ENCODE assay signal across 20 cellular contexts in genomic region chr15:90039996-90040395, GRCh38. TPM values are rescaled to one million over a fixed set of nuclear protein-coding genes. Genes with fewer than 3 reads are reported as not detected.
DNase-seq lines count a peak whose midpoint lies in the region; ATAC-seq and TF ChIP-seq lines count a peak whose summit lies in the region.
"Had no signal": no experiment of that assay in that cellular context is flagged by ENCODE, and none has a peak within 500 bp of the region (broad histone marks: within the 10 kb centered on the region; RNA-seq: fewer than 3 reads in every experiment).

No MANE protein-coding gene starts in this region.

- H3K27me3 ChIP-seq in MG63, result no peaks in the 10 kb centered on the region
- H3K27me3 ChIP-seq: BE2C, breast epithelium, hepatocyte had no signal

- no peak overlapping the region for H3K4me3 ChIP-seq in MG63
- H3K4me3 ChIP-seq: breast epithelium, hepatocyte, thoracic aorta had no signal

- H3K36me3 Mint-ChIP-seq in CD14-positive monocyte, result peaks cover 30 to 52% of the 10 kb centered on the region in 2 donors
- peaks cover 13% of the 10 kb centered on the region for H3K36me3 Mint-ChIP-seq in central memory CD8-positive, alpha-beta T cell (ENCODE audit: insufficient read depth)
- no peaks in the 10 kb centered on the region for H3K36me3 Mint-ChIP-seq in nephron (ENCODE audit: low read depth)
- peaks cover 3% of the 10 kb centered on the region for H3K36me3 Mint-ChIP-seq in T-cell

- H3K27me3 Mint-ChIP-seq in CD14-positive monocyte (ENCODE audit: low read depth in 3 of 3), result no peaks in the 10 kb centered on the region
- H3K27me3 Mint-ChIP-seq in central memory CD8-positive, alpha-beta T cell, result no peaks in the 10 kb centered on the region
- H3K27me3 Mint-ChIP-seq in nephron (ENCODE audit: low read depth), result no peaks in the 10 kb centered on the region
- H3K27me3 Mint-ChIP-seq in T-cell, result no peaks in the 10 kb centered on the region
- H3K27me3 Mint-ChIP-seq: activated naive CD8-positive, alpha-beta T cell treated with anti-CD3 and anti-CD28 coated beads, Interleukin-2, amount 10 ng/mL, durations not matched to agents 7 days and 5 days had no signal

- H3K4me1 Mint-ChIP-seq in CD14-positive monocyte, result peaks cover 81% of the 10 kb centered on the region
- peaks cover 44% of the 10 kb centered on the region for H3K4me1 Mint-ChIP-seq in central memory CD8-positive, alpha-beta T cell
- H3K4me1 Mint-ChIP-seq in nephron, result peaks cover 68% of the 10 kb centered on the region
- peaks cover 41 to 55% (median 52%) of the 10 kb centered on the region in 3 donors for H3K4me1 Mint-ChIP-seq in T-cell

- H3K36me3 ChIP-seq in MG63, result no peaks in the 10 kb centered on the region; the same call in 1 of the 2 replicates
- H3K36me3 ChIP-seq: BE2C, breast epithelium, thoracic aorta had no signal

- POLR2A ChIA-PET in T-cell (lab: Charles Lee), result interaction anchor here in 1 of 2 donors (0.6 kb wide), 1 partner anchor 72 kb away, joined by 3 read pairs; no protein-coding TSS in a partner anchor

- H3K4me3 Mint-ChIP-seq in CD14-positive monocyte, result no peak overlapping the region
- H3K4me3 Mint-ChIP-seq in central memory CD8-positive, alpha-beta T cell, result no peak overlapping the region
- no peak overlapping the region for H3K4me3 Mint-ChIP-seq in nephron
- H3K4me3 Mint-ChIP-seq in T-cell, result no peak overlapping the region
- H3K4me3 Mint-ChIP-seq: activated naive CD8-positive, alpha-beta T cell treated with anti-CD3 and anti-CD28 coated beads, Interleukin-2, amount 10 ng/mL, durations not matched to agents 7 days and 5 days had no signal

- CTCF ChIA-PET in T-cell (lab: Charles Lee), result no interaction called here

- TF ChIP-seq CTCF in CD14-positive monocyte (IDR thresholded peaks at IDR 0.05) (no peak), nephron (IDR thresholded peaks at IDR 0.05; ENCODE audit: unreplicated experiment in 3 of 3) (no peak)

- H3K27ac Mint-ChIP-seq in CD14-positive monocyte (peak overlapping the region; percentile 78 to 99 (median 93)), nephron (peak overlapping the region; percentile 18 to 73 (median 29)), T-cell (no peak overlapping the region)
- peak overlapping the region; percentile 85 for H3K27ac Mint-ChIP-seq in central memory CD8-positive, alpha-beta T cell (ENCODE audit: low read depth)
- H3K27ac Mint-ChIP-seq: activated naive CD8-positive, alpha-beta T cell treated with anti-CD3 and anti-CD28 coated beads, Interleukin-2, amount 10 ng/mL, durations not matched to agents 7 days and 5 days had no signal

- DNase-seq in CD14-positive monocyte (ENCODE audit: low spot score), result peak; percentile 57
- peak; percentile 31 for DNase-seq in EL
- no peak for DNase-seq in central memory CD8-positive, alpha-beta T cell (ENCODE audit: low spot score in 2 of 2)
- DNase-seq in T-cell, result no peak
- DNase-seq in NCI-H1436 (lab: John Stamatoyannopoulos, UW), result no peak
- DNase-seq in MG63, result no peak
- DNase-seq: activated naive CD8-positive, alpha-beta T cell treated with anti-CD3 and anti-CD28 coated beads, Interleukin-2, amount 10 ng/mL, durations not matched to agents 7 days and 5 days; BE2C; DND-41; effector CD4-positive, alpha-beta T cell; naive B cell; NCI-H2029 treated with DMSO at 0.1 percent for 48 hours; retina; stimulated activated CD4-positive, alpha-beta T cell treated with anti-CD3 and anti-CD28 coated beads, Interleukin-2, amount 100 ng/mL, for 24 hours had no signal

- intact Hi-C loops in CD14-positive monocyte (cut with micrococcal nuclease), result loop anchor here (5.0 to 10.0 kb wide), 3 partner anchors 32 to 65 kb away; partner anchors contain the start of gene ZNF710 (in 1 of the 2)

- H3K9me3 Mint-ChIP-seq in CD14-positive monocyte (no peaks in the 10 kb centered on the region), nephron (no peaks in the 10 kb centered on the region), T-cell (no peaks in the 10 kb centered on the region)
- H3K9me3 Mint-ChIP-seq in central memory CD8-positive, alpha-beta T cell, result no peaks in the 10 kb centered on the region
- H3K9me3 Mint-ChIP-seq: activated naive CD8-positive, alpha-beta T cell treated with anti-CD3 and anti-CD28 coated beads, Interleukin-2, amount 10 ng/mL, durations not matched to agents 7 days and 5 days; naive B cell had no signal

- no peaks in the 10 kb centered on the region for H3K9me3 ChIP-seq in MG63
- H3K9me3 ChIP-seq: BE2C, breast epithelium, thoracic aorta had no signal

- ATAC-seq in central memory CD8-positive, alpha-beta T cell (replicated peaks; ENCODE audit: extremely low read depth, poor library complexity, severe bottlenecking), result no peak
- ATAC-seq in HG03354 (IDR thresholded peaks at IDR 0.05; ENCODE audit: poor library complexity, severe bottlenecking, unreplicated experiment) (no peak), T-cell (replicated peaks in 1 of 4) (no peak)
- ATAC-seq: activated CD4-positive, CD25-positive, alpha-beta regulatory T cell treated with anti-CD3 and anti-CD28 coated beads, Interleukin-2, amount 50 U/mL, for 24 hours had no signal

RNA-seq across cellular contexts. Expression of gene ZNF710, which starts 38.9 kb away (rescaled TPM):
- polyA plus RNA-seq in CD14-positive monocyte, result 1 to 10 TPM; 3.4 to 4.8 TPM
- 10 to 100 TPM; 11.8 to 21.2 (median 17.7) TPM for total RNA-seq in T-cell
- total RNA-seq in MG63 (2014; rRNA removed; shearing (Covaris generic); ENCODE audit: low replicate concordance), result 7.0 and 9.1 TPM in 2 replicates

Comparison
In these comparisons a context has a peak if more than half of its experiments do, and no peak if none do; other contexts are left out.
1. DNase-seq: peak in CD14-positive monocyte (single experiment) and EL (single experiment); none in central memory CD8-positive, alpha-beta T cell (0 of 2), T-cell (0 of 34), NCI-H1436 (single experiment) and MG63 (single experiment).
2. H3K27ac Mint-ChIP-seq: peak in CD14-positive monocyte (7 of 7), central memory CD8-positive, alpha-beta T cell (single experiment) and nephron (3 of 3); none in T-cell (0 of 2).